8 cellular contexts compared by ENCODE assay signal in the genomic region with DNA sequence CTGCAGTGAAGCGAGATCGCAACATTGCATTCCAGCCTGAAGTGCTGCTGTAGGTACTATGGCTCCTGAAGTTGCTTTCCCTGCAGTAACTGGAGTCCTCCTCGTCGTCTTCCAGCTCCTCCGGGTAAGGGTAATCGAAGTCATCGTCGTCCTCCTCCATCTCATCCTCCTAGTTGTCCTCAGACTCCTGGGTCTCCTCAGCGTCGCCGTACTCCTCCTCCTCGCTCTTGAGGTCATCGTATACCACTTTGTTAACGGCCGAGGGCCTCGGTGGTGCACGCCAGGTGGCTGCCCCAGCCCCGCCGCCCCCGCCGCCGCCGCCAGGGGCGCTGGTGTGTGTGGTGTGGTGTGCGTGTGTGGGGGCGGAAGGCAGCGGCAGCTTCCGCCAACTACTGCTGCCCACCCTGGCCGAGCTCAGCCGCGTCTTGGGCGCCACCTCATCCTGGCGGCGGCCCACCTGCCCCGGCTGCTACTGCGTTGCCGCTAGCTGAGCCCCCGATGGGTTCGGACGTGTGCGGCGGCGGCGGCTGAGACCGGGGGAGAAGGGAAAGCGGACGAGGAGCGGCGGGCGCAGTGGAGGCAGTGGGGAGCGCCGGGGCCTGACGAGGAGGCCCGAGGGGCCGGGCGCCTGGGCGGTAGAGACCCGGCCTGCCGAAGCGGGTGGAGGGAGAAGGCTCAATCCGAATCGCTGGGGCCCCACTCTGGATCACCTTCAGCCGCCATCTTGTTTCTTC. TPM values are rescaled to one million over a fixed set of nuclear protein-coding genes. Genes with fewer than 3 reads are reported as not detected.
A peak's percentile ranks its signal among the peaks of the same experiment; 100 is the strongest.
DNase-seq lines count a peak whose midpoint lies in the region; ATAC-seq, FAIRE-seq and TF ChIP-seq lines count a peak whose summit lies in the region.

No MANE protein-coding gene starts in this region.

- peak; percentile 99 for ATAC-seq in GM21381 (IDR thresholded peaks at IDR 0.05; ENCODE audit: unreplicated experiment)
- ATAC-seq in IMR-90 (ENCODE audit: low read depth) = peak; percentile 94
- ATAC-seq in naive B cell (ENCODE audit: low read depth in 2 of 2) = peak; percentile 95 to 97

- H3K9me3 Mint-ChIP-seq in naive B cell = peaks cover 0 to 7% (median 4%) of the 10 kb centered on the region in 7 donors

- intact Hi-C loops in IMR-90 (cut with micrococcal nuclease) = no loop called here

- peaks cover 3% of the 10 kb centered on the region; the same call in 1 of the 2 replicates for H3K23me2 ChIP-seq in H1 (ENCODE audit: low read depth, low read length)

- H3K56ac ChIP-seq in IMR-90 (ENCODE audit: extremely low read depth, insufficient read depth, low read length) (no peak overlapping the region), H1 (replicated peaks; ENCODE audit: insufficient read length, low read depth, low read length) (no peak overlapping the region)

- no peak for TF ChIP-seq RAD21 in IMR-90 (IDR thresholded peaks at IDR 0.05; ENCODE audit: low read length)
- peak; percentile 17 to 30; a peak in 2 of 4 replicates for TF ChIP-seq RAD21 in H1 (IDR thresholded peaks at IDR 0.05 in 1 of 2, conservative IDR thresholded peaks at IDR 0.05 in 1 of 2; ENCODE audit: low read depth in 2 of 2, low read length in 2 of 2)

- peak overlapping the region; percentile 94; the same call in 1 of the 2 replicates for H2BK12ac ChIP-seq in H1 (ENCODE audit: low read depth, low read length)

- H4K8ac ChIP-seq in IMR-90 (ENCODE audit: low read depth in 2 of 2, low read length in 2 of 2) (peak overlapping the region; percentile 47 to 63; a peak in 2 of 4 replicates), H1 (ENCODE audit: extremely low read depth, insufficient read depth, low read length) (peak overlapping the region; percentile 98; the same call in 1 of the 2 replicates)

- H3K27ac ChIP-seq in IMR-90 (ENCODE audit: insufficient read depth, low read length) (no peak overlapping the region), H1 (ENCODE audit: low read depth, low read length) (peak overlapping the region; percentile 70; the same call in 1 of the 2 replicates)

- 0 out of 2 replicates have a peak overlapping the region, but pooled peaks have one; percentile 23 for H2BK120ac ChIP-seq in IMR-90 (ENCODE audit: low read depth, low read length)
- H2BK120ac ChIP-seq in H1 (replicated peaks; ENCODE audit: low read depth, low read length) = no peak overlapping the region

- H3K18ac ChIP-seq in IMR-90 (ENCODE audit: low read depth, low read length) (no peak overlapping the region; the same call in 1 of the 2 replicates), H1 (ENCODE audit: extremely low read depth, low read length) (peak overlapping the region; percentile 90)

- peaks cover 5 to 7% (median 6%) of the 10 kb centered on the region in 3 donors for H3K27me3 Mint-ChIP-seq in naive B cell

- H2BK5ac ChIP-seq in IMR-90 (ENCODE audit: low read depth, low read length, poor library complexity, severe bottlenecking) (no peak overlapping the region), H1 (ENCODE audit: low read depth, low read length) (peak overlapping the region; percentile 83; the same call in 1 of the 2 replicates)

- peak overlapping the region; percentile 55 for H3K4me3 ChIP-seq in IMR-90 (ENCODE audit: insufficient read depth, low read depth, low read length)
- peak overlapping the region; percentile 33 to 66 (median 34); a peak in 6 of 8 replicates for H3K4me3 ChIP-seq in H1 (ENCODE audit: extremely low read depth in 1 of 4, insufficient read depth in 2 of 4, low read depth in 3 of 4, low read length in 4 of 4)

- H4K91ac ChIP-seq in IMR-90 (ENCODE audit: insufficient read depth, low read depth, low read length) = no peak overlapping the region
- peak overlapping the region; percentile 65 for H4K91ac ChIP-seq in H1 (replicated peaks; ENCODE audit: insufficient read length, low read length)

- H2AFZ ChIP-seq in IMR-90 (replicated peaks; ENCODE audit: low read length, poor library complexity) (peak overlapping the region; percentile 96), H1 (ENCODE audit: low read length) (peak overlapping the region; percentile 100)

- H3K79me1 ChIP-seq in IMR-90 (ENCODE audit: low read depth in 1 of 2, low read length in 2 of 2) = no peaks in the 10 kb centered on the region
- H3K79me1 ChIP-seq in H1 (ENCODE audit: low read depth, low read length) = no peaks in the 10 kb centered on the region

- no peak overlapping the region for H2AK9ac ChIP-seq in IMR-90 (replicated peaks; ENCODE audit: low read depth, low read length, poor library complexity)

- no peaks in the 10 kb centered on the region for H3K9me1 ChIP-seq in IMR-90 (ENCODE audit: insufficient read depth, low read length)

- dilution Hi-C loops in IMR-90 (cut with HindIII; ENCODE audit: low sequenced_read_pairs, unreplicated experiment) = no loop called here

- H3K4me1 Mint-ChIP-seq in naive B cell = peaks cover 0 to 11% (median 10%) of the 10 kb centered on the region in 3 donors

- H3K27me3 ChIP-seq in IMR-90 (ENCODE audit: control insufficient read depth, insufficient read depth, low read length) (peaks cover 4% of the 10 kb centered on the region), H1 (replicated peaks in 1 of 4; ENCODE audit: control insufficient read depth in 3 of 4, extremely low read depth in 1 of 4, insufficient read depth in 3 of 4, low read length in 3 of 4) (peaks cover 0 to 2% (median 1%) of the 10 kb centered on the region in 4 experiments; a peak in 5 of 7 replicates)

- no peaks in the 10 kb centered on the region for H3K36me3 ChIP-seq in IMR-90 (ENCODE audit: control insufficient read depth, insufficient read depth, low read length)
- H3K36me3 ChIP-seq in H1 (ENCODE audit: control insufficient read depth in 2 of 4, insufficient read depth in 4 of 4, low read length in 3 of 4) = no peaks in the 10 kb centered on the region

- no peak overlapping the region for H2BK15ac ChIP-seq in IMR-90 (ENCODE audit: low read depth, low read length)
- H2BK15ac ChIP-seq in H1 (ENCODE audit: low read length) = peak overlapping the region; percentile 99; the same call in 1 of the 2 replicates

- CTCF ChIA-PET in IMR-90 (lab: Yijun Ruan, JAX) = no interaction called here
- CTCF ChIA-PET in H1 (lab: Charles Lee; ENCODE audit: partially characterized antibody) = interaction anchor here (0.6 to 4.8 kb wide), 6 partner anchors 8 to 107 kb away, joined by 3 to 21 read pairs (median 4); no protein-coding TSS in a partner anchor

- 24% methylated on average over 15 of the region's 63 CpGs; no CpG with 5 or more reads in 1 of the 2 experiments for WGBS in IMR-90 (ENCODE audit: extremely low coverage in 2 of 2, insufficient read length in 1 of 2), 2 experiments
- 52% methylated on average over 28 of the region's 63 CpGs; no CpG with 5 or more reads in 1 of the 2 experiments for WGBS in H1 (ENCODE audit: extremely low coverage in 1 of 2, insufficient coverage in 1 of 2, insufficient read length in 1 of 2, insufficient replicate concordance in 2 of 2, low coverage in 1 of 2, low lambda C conversion rate in 2 of 2, missing lambda C conversion rate in 1 of 2), 2 experiments

- peak overlapping the region in 5 of 6 donors; percentile 49 to 97 (median 85) for H3K27ac Mint-ChIP-seq in naive B cell

- no peaks in the 10 kb centered on the region for H3K36me3 Mint-ChIP-seq in naive B cell

- H2AK5ac ChIP-seq in IMR-90 (ENCODE audit: low read depth, low read length) (no peak overlapping the region), H1 (ENCODE audit: low read depth, low read length) (0 out of 2 replicates have a peak overlapping the region, but pooled peaks have one; percentile 48)

- H3K4me1 ChIP-seq in IMR-90 (ENCODE audit: control insufficient read depth, insufficient read depth, low read length) (no peaks in the 10 kb centered on the region), H1 (replicated peaks in 1 of 4; ENCODE audit: control insufficient read depth in 3 of 4, insufficient read depth in 4 of 4, low read length in 3 of 4) (peaks cover 0 to 4% (median 0%) of the 10 kb centered on the region in 4 experiments; a peak in 2 of 7 replicates)

- no peak overlapping the region for H2BK20ac ChIP-seq in IMR-90 (ENCODE audit: low read depth, low read length)
- H2BK20ac ChIP-seq in H1 (ENCODE audit: low read length) = 0 out of 2 replicates have a peak overlapping the region, but pooled peaks have one; percentile 15

- H4K5ac ChIP-seq in IMR-90 (ENCODE audit: low read depth, low read length) (peak overlapping the region; percentile 63), H1 (ENCODE audit: insufficient read length, low read depth, low read length) (peak overlapping the region; percentile 76)

- H3K23ac ChIP-seq in IMR-90 (ENCODE audit: low read depth, low read length) = no peak overlapping the region
- H3K23ac ChIP-seq in H1 (ENCODE audit: insufficient read length) = no peak overlapping the region

- H3K14ac ChIP-seq in IMR-90 (replicated peaks; ENCODE audit: low read depth, low read length) (no peak overlapping the region), H1 (ENCODE audit: insufficient read length) (no peak overlapping the region)

- H3K9me3 ChIP-seq in IMR-90 (ENCODE audit: control insufficient read depth, insufficient read depth, low read length) (peaks cover 4% of the 10 kb centered on the region; the same call in 1 of the 2 replicates), H1 (ENCODE audit: insufficient read depth in 2 of 2, low read depth in 1 of 2, low read length in 1 of 2) (peaks cover 8 to 13% of the 10 kb centered on the region in 2 experiments; a peak in 3 of 4 replicates)

- H3K4ac ChIP-seq in IMR-90 (ENCODE audit: low read depth, low read length) (no peak overlapping the region), H1 (replicated peaks; ENCODE audit: insufficient read length, low read depth, low read length) (no peak overlapping the region)

- no peak for TF ChIP-seq CTCF in IMR-90 (conservative IDR thresholded peaks at IDR 0.05; ENCODE audit: low read depth, low read length)
- peak; percentile 25 to 57 (median 36); a peak in 3 of 4 replicates for TF ChIP-seq CTCF in H1 (IDR thresholded peaks at IDR 0.05; ENCODE audit: control extremely low read depth in 1 of 3, insufficient read depth in 1 of 3, low read depth in 1 of 3, low read length in 3 of 3)

- H3K79me2 ChIP-seq in H1 (ENCODE audit: control insufficient read depth in 1 of 2, insufficient read depth in 2 of 2, low read length in 2 of 2) = no peaks in the 10 kb centered on the region

- H3K4me2 ChIP-seq in IMR-90 (ENCODE audit: low read depth, low read length) (peak overlapping the region; percentile 74), H1 (ENCODE audit: insufficient read depth in 1 of 2, low read depth in 2 of 2, low read length in 2 of 2) (peak overlapping the region; percentile 65 to 69)

- no peak for FAIRE-seq in H1 (lab: Jason Lieb, UNC)

- BruUV-seq in IMR-90 (replicated peaks; lab: Mats Ljungman, UMichigan) = no TSS peak

- H4K20me1 ChIP-seq in IMR-90 (ENCODE audit: insufficient read depth, low read length) (no peaks in the 10 kb centered on the region), H1 (replicated peaks in 1 of 2; ENCODE audit: control insufficient read depth in 1 of 2, insufficient read depth in 2 of 2, low read length in 2 of 2) (no peaks in the 10 kb centered on the region)

- in situ Hi-C loops in IMR-90 (cut with MboI; ENCODE audit: low sequenced_read_pairs) = no loop called here

- no peak for TF ChIP-seq POLR2A in IMR-90 (IDR thresholded peaks at IDR 0.05; ENCODE audit: low read depth, low read length)
- peak; percentile 58 to 72; a peak in 2 of 3 replicates for TF ChIP-seq POLR2A in H1 (IDR thresholded peaks at IDR 0.05; ENCODE audit: control extremely low read depth in 1 of 2, low read depth in 2 of 2, low read length in 2 of 2)

- POLR2A ChIA-PET in IMR-90 (lab: Charles Lee; ENCODE audit: unreplicated experiment) = interaction anchor here (0.6 kb wide), 1 partner anchor 9 kb away, joined by 4 read pairs; no protein-coding TSS in a partner anchor
- POLR2A ChIA-PET in H1 (lab: Charles Lee; ENCODE audit: partially characterized antibody) = interaction anchor here (1.0 to 2.8 kb wide), 2 partner anchors 10 to 98 kb away, joined by 3 to 14 read pairs; a partner anchor contains a TSS

- H3K9ac ChIP-seq in IMR-90 (ENCODE audit: low read depth, low read length) = no peak overlapping the region
- peak overlapping the region in 2 of 4 experiments; percentile 47 to 51; a peak in 4 of 7 replicates for H3K9ac ChIP-seq in H1 (replicated peaks in 1 of 4; ENCODE audit: extremely low read depth in 1 of 4, low read depth in 3 of 4, low read length in 3 of 4)

- no peak for TF ChIP-seq EP300 in H1 (IDR thresholded peaks at IDR 0.05; ENCODE audit: borderline replicate concordance in 1 of 2, low read depth in 2 of 2, low read length in 2 of 2)

- H3K4me3 Mint-ChIP-seq in naive B cell = peak overlapping the region; percentile 80 to 94 (median 82)

- peak; percentile 79 for DNase-seq in COLO668 (lab: John Stamatoyannopoulos, UW; ENCODE audit: unreplicated experiment)
- DNase-seq in IMR-90 = peak; percentile 27
- DNase-seq in activated CD4-positive, alpha-beta T cell treated with anti-CD3 and anti-CD28 coated beads, Interleukin-2, amount 50 U/mL, for 24 hours (ENCODE audit: low read depth in 1 of 2, low spot score in 1 of 2) = peak; percentile 68 to 75
- peak in 1 of 2 experiments; percentile 96 for DNase-seq in H1 (ENCODE audit: low read depth in 1 of 2, low spot score in 2 of 2)
- DNase-seq in naive B cell = peak; percentile 82
- peak; percentile 49 to 83 (median 58) for DNase-seq in stimulated activated naive CD4-positive, alpha-beta T cell (lab: John Stamatoyannopoulos, UW)
- DNase-seq in NCI-H526 treated with DMSO at 0.1 percent for 48 hours (lab: John Stamatoyannopoulos, UW) = no peak

RNA-seq across cellular contexts. Expression of a gene that starts 11.8 kb away (rescaled TPM):
- 11.7 and 19.4 TPM in 2 replicates for total RNA-seq in IMR-90 (2012; rRNA removed)
- polyA plus RNA-seq in IMR-90 (2012; rRNA removed) = 6.5 and 7.7 TPM in 2 replicates
- polyA plus RNA-seq in IMR-90 (2012; cell fraction: cytosol; rRNA removed) = 2.0 and 2.2 TPM in 2 replicates
- 1.3 and 4.8 TPM in 2 replicates for polyA plus RNA-seq in IMR-90 (2012; cell fraction: nucleus; rRNA removed; ENCODE audit: low replicate concordance)
- 11.9 and 15.9 TPM in 2 replicates for total RNA-seq in H1 (2021; fragmentation: NEBNext Ultra II Directional; extraction: Animal tissue kit (Norgen Biotek cat#: 25700))
- polyA plus RNA-seq in H1 (2011; rRNA removed) = 2.9 and 4.6 TPM in 2 replicates
- 7.0 TPM for polyA plus RNA-seq in H1 (2011; cell fraction: cytosol; rRNA removed)
- polyA plus RNA-seq in H1 (2011; cell fraction: nucleus; rRNA removed) = 3.0 TPM
- polyA plus RNA-seq in H1 (2012, experiment 1 of 2) = 9.5 to 14.7 TPM (median 10.6 TPM) in 4 replicates
- 0.94 TPM for polyA plus RNA-seq in H1 (2012, experiment 2 of 2)
- 6.9 TPM for polyA plus RNA-seq in H1 (2013, experiment 1 of 2)
- 7.2 TPM for polyA plus RNA-seq in H1 (2013, experiment 2 of 2)
- 4.5 and 5.2 TPM in 2 replicates for polyA minus RNA-seq in H1 (2011; rRNA and poly(A)+ RNA removed)
- polyA minus RNA-seq in H1 (2011; cell fraction: cytosol; rRNA and poly(A)+ RNA removed) = 6.6 TPM
- 6.3 TPM for polyA minus RNA-seq in H1 (2011; cell fraction: nucleus; rRNA and poly(A)+ RNA removed)
- polyA plus RNA-seq in naive B cell (ENCODE audit: low read depth in 6 of 6) = 10 to 100 TPM in 5 of 6 donors, 1 to 10 TPM in 1; 8.1 to 16.1 (median 12.0) TPM
